In genomic region chrX:79081895-79082512, GRCh38 we compare ENCODE assay signal across 9 cellular contexts.
DNase-seq lines count a peak whose midpoint lies in the region; ATAC-seq and TF ChIP-seq lines count a peak whose summit lies in the region.
"Had no signal": no experiment of that assay in that cellular context is flagged by ENCODE, and none has a peak within 500 bp of the region (broad histone marks: within the 10 kb centered on the region; RNA-seq: fewer than 3 reads in every experiment).

No MANE protein-coding gene starts in this region.

- H3K4me1 Mint-ChIP-seq in activated naive CD4-positive, alpha-beta T cell treated with anti-CD3 and anti-CD28 coated beads, Interleukin-2, amount 50 U/mL, for 24 hours, result peaks cover 46% of the 10 kb centered on the region

- no peaks in the 10 kb centered on the region for H3K27me3 Mint-ChIP-seq in activated naive CD4-positive, alpha-beta T cell treated with anti-CD3 and anti-CD28 coated beads, Interleukin-2, amount 50 U/mL, for 24 hours

- peak; percentile 60 for ATAC-seq in HG02678 (IDR thresholded peaks at IDR 0.05; ENCODE audit: unreplicated experiment)
- peak; percentile 60 for ATAC-seq in PC-3
- no peak for ATAC-seq in thoracic aorta (ENCODE audit: insufficient number of reproducible peaks, low FRiP score, low read depth)

- TF ChIP-seq CTCF in PC-3 (conservative IDR thresholded peaks at IDR 0.05; ENCODE audit: low read depth, low read length), result peak; percentile 71
- TF ChIP-seq CTCF in brain microvascular endothelial cell (IDR thresholded peaks at IDR 0.05; ENCODE audit: low read depth, low read length, missing control alignments), result peak; percentile 50
- TF ChIP-seq CTCF in kidney epithelial cell (IDR thresholded peaks at IDR 0.05; ENCODE audit: insufficient read depth, low read length, poor library complexity, severe bottlenecking), result peak; percentile 60
- peak; percentile 44 for TF ChIP-seq CTCF in thoracic aorta (IDR thresholded peaks at IDR 0.05)

- BruUV-seq in PC-3 (replicated peaks; lab: Mats Ljungman, UMichigan), result no TSS peak

- DNase-seq in activated naive CD4-positive, alpha-beta T cell treated with anti-CD3 and anti-CD28 coated beads, Interleukin-2, amount 50 U/mL, for 16 hours, result no peak
- DNase-seq in PC-3 (peak; percentile 64), brain microvascular endothelial cell (peak; percentile 12), kidney epithelial cell (ENCODE audit: low read depth) (no peak), thoracic aorta (ENCODE audit: low spot score) (no peak), NCI-H2029 (lab: John Stamatoyannopoulos, UW) (no peak)

- no peaks in the 10 kb centered on the region for H3K79me2 ChIP-seq in PC-3 (ENCODE audit: low read length)

- H3K9me3 ChIP-seq in PC-3 (ENCODE audit: low read length) (no peaks in the 10 kb centered on the region), thoracic aorta (no peaks in the 10 kb centered on the region)

- no peak overlapping the region for H3K4me3 ChIP-seq in PC-3 (ENCODE audit: low read length)
- no peak overlapping the region for H3K4me3 ChIP-seq in brain microvascular endothelial cell (ENCODE audit: low read depth, low read length)
- no peak overlapping the region for H3K4me3 ChIP-seq in kidney epithelial cell (ENCODE audit: low read depth, low read length)
- H3K4me3 ChIP-seq in thoracic aorta, result no peak overlapping the region

- H3K4me1 ChIP-seq in PC-3 (ENCODE audit: insufficient read depth, low read length) (no peaks in the 10 kb centered on the region), thoracic aorta (ENCODE audit: control insufficient read depth in 1 of 2, low read depth in 2 of 2) (no peaks in the 10 kb centered on the region)

- in situ Hi-C loops in brain microvascular endothelial cell (cut with HindIII; ENCODE audit: low pct_ligation_motif_present, low sequenced_read_pairs), result no loop called here

- intact Hi-C loops in PC-3 (cut with micrococcal nuclease), result loop anchor here (1.0 to 5.0 kb wide), 2 partner anchors 195 to 527 kb away; no protein-coding TSS in a partner anchor

- H3K4me2 ChIP-seq in PC-3 (ENCODE audit: low read length), result peak overlapping the region; percentile 32; the same call in 1 of the 2 replicates

- H3K36me3 Mint-ChIP-seq in activated naive CD4-positive, alpha-beta T cell treated with anti-CD3 and anti-CD28 coated beads, Interleukin-2, amount 50 U/mL, for 24 hours, result no peaks in the 10 kb centered on the region

- no peaks in the 10 kb centered on the region for H3K36me3 ChIP-seq in PC-3 (ENCODE audit: low read depth, low read length)
- H3K36me3 ChIP-seq in brain microvascular endothelial cell (replicated peaks), result no peaks in the 10 kb centered on the region
- H3K36me3 ChIP-seq in kidney epithelial cell (ENCODE audit: control insufficient read depth, insufficient read depth, low read length), result no peaks in the 10 kb centered on the region
- no peaks in the 10 kb centered on the region for H3K36me3 ChIP-seq in thoracic aorta

- H3K9ac ChIP-seq in PC-3 (ENCODE audit: low read length), result no peak overlapping the region

- no peaks in the 10 kb centered on the region for H3F3A ChIP-seq in PC-3 (ENCODE audit: low read length, unreplicated experiment)

- CTCF ChIA-PET in PC-3 (lab: Charles Lee), result no interaction called here

- H2AFZ ChIP-seq in PC-3 (ENCODE audit: low read length), result peak overlapping the region; percentile 24; the same call in 1 of the 2 replicates

- POLR2A ChIA-PET in PC-3 (lab: Charles Lee; ENCODE audit: unreplicated experiment), result no interaction called here

- no peaks in the 10 kb centered on the region for H3K9me2 ChIP-seq in PC-3 (replicated peaks; ENCODE audit: low read length)

- no peaks in the 10 kb centered on the region for H4K20me1 ChIP-seq in PC-3 (ENCODE audit: low read length)

- peak overlapping the region; percentile 83 for H3K27ac Mint-ChIP-seq in activated naive CD4-positive, alpha-beta T cell treated with anti-CD3 and anti-CD28 coated beads, Interleukin-2, amount 50 U/mL, for 24 hours

- H3K9me3 Mint-ChIP-seq in activated naive CD4-positive, alpha-beta T cell treated with anti-CD3 and anti-CD28 coated beads, Interleukin-2, amount 50 U/mL, for 24 hours, result no peaks in the 10 kb centered on the region

- peak overlapping the region; percentile 71 for H3K4me3 Mint-ChIP-seq in activated naive CD4-positive, alpha-beta T cell treated with anti-CD3 and anti-CD28 coated beads, Interleukin-2, amount 50 U/mL, for 24 hours

- H3K27me3 ChIP-seq in PC-3 (ENCODE audit: low read length), result no peaks in the 10 kb centered on the region; the same call in 1 of the 2 replicates
- H3K27me3 ChIP-seq in brain microvascular endothelial cell (replicated peaks), result no peaks in the 10 kb centered on the region
- H3K27me3 ChIP-seq in kidney epithelial cell (ENCODE audit: control insufficient read depth, insufficient read depth, low read length), result no peaks in the 10 kb centered on the region
- no peaks in the 10 kb centered on the region for H3K27me3 ChIP-seq in thoracic aorta (replicated peaks; ENCODE audit: insufficient read depth)

- H3K27ac ChIP-seq in PC-3 (ENCODE audit: low read length), result no peak overlapping the region
- H3K27ac ChIP-seq in brain microvascular endothelial cell, result no peak overlapping the region
- no peak overlapping the region for H3K27ac ChIP-seq in thoracic aorta
- H3K27ac ChIP-seq: epithelial cell of prostate had no signal

Comparison
In these comparisons a context has a peak if more than half of its experiments do, and no peak if none do; other contexts are left out.
1. DNase-seq: peak in PC-3 (single experiment) and brain microvascular endothelial cell (single experiment); none in activated naive CD4-positive, alpha-beta T cell treated with anti-CD3 and anti-CD28 coated beads, Interleukin-2, amount 50 U/mL, for 16 hours (single experiment), kidney epithelial cell (single experiment), thoracic aorta (single experiment) and NCI-H2029 (single experiment).
2. Peak in every context shown above with its lines, with median percentiles within 50 percentile points of each other: CTCF ChIP-seq.